ENCODE assay signal across 22 cellular contexts in genomic region chr19:34984287-34984686, GRCh38. TPM values are rescaled to one million over a fixed set of nuclear protein-coding genes. Genes with fewer than 3 reads are reported as not detected.
"Had no signal": no experiment of that assay in that cellular context is flagged by ENCODE, and none has a peak within 500 bp of the region (broad histone marks: within the 10 kb centered on the region; RNA-seq: fewer than 3 reads in every experiment).

No MANE protein-coding gene starts in this region.

- H3K4me1 ChIP-seq: SJSA1 had no signal

- H3K36me3 ChIP-seq: SJSA1 had no signal

- H3K4me3 ChIP-seq: SJSA1, SK-N-MC had no signal

- H3K27ac ChIP-seq: KMS-11, SJSA1, SK-N-MC had no signal

- DNase-seq: IMR-90, Kasumi-1, MM.1S, NCI-H1092 treated with DMSO at 0.1 percent for 48 hours, NCI-H1436, NCI-H187, NCI-H2029, NCI-H2081 treated with DMSO at 0.1 percent for 48 hours, NCI-H2171, NCI-H226, NCI-H446, NCI-H510A, NCI-H524 treated with DMSO at 0.1 percent for 48 hours, NCI-H69, NCI-H774, Right ventricle myocardium superior, RPMI8226, SIG-M5 had no signal

- H3K27me3 ChIP-seq: SJSA1 had no signal

- H3K9me3 ChIP-seq: SJSA1 had no signal

RNA-seq across cellular contexts. Expression of gene HPN, which starts 57.2 kb away (rescaled TPM):
- total RNA-seq: IMR-90, M059J, SJSA1 had no signal
